In the genomic region with DNA sequence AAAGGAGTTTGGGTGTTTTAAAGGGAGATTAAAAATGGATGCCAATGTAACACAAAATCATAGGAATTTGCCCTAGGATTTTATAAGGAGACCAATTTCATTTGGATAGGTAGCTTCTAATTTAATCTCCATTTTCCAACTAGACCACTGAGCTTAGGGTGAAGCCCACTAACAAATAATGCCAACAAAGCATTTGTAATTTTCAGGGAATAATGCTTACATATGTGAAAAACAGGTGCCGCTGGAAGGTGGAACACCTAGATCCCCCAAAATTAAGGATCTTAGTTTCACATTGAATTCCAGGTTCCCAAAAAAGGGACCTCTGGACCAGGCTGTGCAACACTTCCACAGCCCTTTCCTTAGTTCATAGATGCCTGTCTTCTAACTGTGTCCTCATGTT, we compare ENCODE assay signal across 11 cellular contexts.
"Had no signal": no experiment of that assay in that cellular context is flagged by ENCODE, and none has a peak within 500 bp of the region (broad histone marks: within the 10 kb centered on the region; RNA-seq: fewer than 3 reads in every experiment).

No MANE protein-coding gene starts in this region.

- DNase-seq: GM23248, GOT3, H7, H9, HCEC 1CT, HFFc6 had no signal

- H3K4me2 ChIP-seq: GM23338 had no signal

- H3K4me3 Mint-ChIP-seq: GM23338, H9, HFFc6 had no signal

- H3K9ac ChIP-seq: GM23248 had no signal

- ATAC-seq: GM23338, HCT116 had no signal

- H3K9me3 Mint-ChIP-seq: HFFc6 had no signal

- H3K9me3 ChIP-seq: HAP-1 had no signal

- FAIRE-seq: H1, H54 had no signal

- H3K27ac Mint-ChIP-seq: GM23338, H9, HFFc6 had no signal

- H3K4me1 Mint-ChIP-seq: GM23338 had no signal

- H2AFZ ChIP-seq: GM23248, GM23338 had no signal

- H3K4me1 ChIP-seq: HAP-1 had no signal

- H3K36me3 ChIP-seq: HAP-1 had no signal

- H3K4me3 ChIP-seq: GM23248, GM23338, HAP-1 had no signal

- H3K27ac ChIP-seq: GM23248 had no signal
